In the genomic region with DNA sequence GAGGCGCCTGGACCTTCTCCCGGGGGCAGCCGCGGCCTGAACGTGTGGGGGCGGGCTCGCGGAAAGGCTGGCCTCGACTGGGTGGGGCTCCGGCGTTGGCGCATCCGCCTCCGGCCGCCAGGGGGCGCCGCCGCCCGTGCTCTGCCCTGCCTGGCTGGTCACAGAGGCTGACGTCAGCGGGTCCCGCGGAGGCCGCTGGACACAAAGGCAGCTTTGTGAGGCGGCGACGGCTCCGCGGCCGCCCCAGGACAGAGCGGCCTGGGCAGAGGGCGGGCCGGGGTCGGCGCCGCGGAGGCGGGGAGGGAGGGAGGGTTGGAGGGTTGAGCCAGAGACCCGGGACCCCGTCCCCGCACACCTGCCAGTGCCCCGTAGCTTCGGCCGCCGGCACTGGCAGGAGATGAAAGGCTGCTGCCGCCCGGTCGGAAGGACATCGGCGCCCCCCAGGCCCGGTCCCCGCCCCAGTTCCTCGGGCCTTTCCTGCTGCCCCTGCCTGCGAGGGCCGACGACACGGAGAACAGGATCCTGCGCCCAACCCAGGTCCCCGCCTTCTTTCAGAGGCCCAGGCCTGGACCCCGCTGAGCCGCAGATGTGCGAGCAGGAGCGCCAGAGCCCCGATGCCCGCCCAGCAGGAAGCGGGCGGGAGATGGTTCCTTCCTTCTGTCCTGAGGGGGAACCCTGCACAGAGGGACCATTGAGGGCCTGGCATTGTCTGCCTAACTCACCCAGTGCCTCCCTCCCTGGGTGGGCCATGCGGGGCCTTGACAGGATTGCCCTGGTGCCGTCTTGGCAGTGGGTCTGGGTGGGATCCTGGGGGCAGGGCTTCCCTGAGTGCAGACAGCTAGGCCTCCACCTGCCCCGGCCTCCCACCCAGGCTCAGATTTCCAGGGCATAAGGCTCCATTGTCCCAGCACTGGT, we compare ENCODE assay signal across 8 cellular contexts. TPM values are rescaled to one million over a fixed set of nuclear protein-coding genes. Genes with fewer than 3 reads are reported as not detected.
DNase-seq lines count a peak whose midpoint lies in the region; ATAC-seq and TF ChIP-seq lines count a peak whose summit lies in the region.

No MANE protein-coding gene starts in this region.

- peaks cover 5% of the 10 kb centered on the region; the same call in 1 of the 2 replicates for H3K36me3 ChIP-seq in Caco-2 (ENCODE audit: control insufficient read depth, insufficient read depth, low read length)

- H3K4me1 Mint-ChIP-seq in Caco-2 (ENCODE audit: low read depth, unreplicated experiment) = peaks cover 12% of the 10 kb centered on the region
- peaks cover 3% of the 10 kb centered on the region for H3K4me1 Mint-ChIP-seq in activated T-helper 2 cell treated with anti-CD3 and anti-CD28 coated beads, Interferon-gamma antibody, Interleukin-2, Interleukin-4, amounts not matched to agents 10 μg/mL and 5 μg/mL and 100 μg/mL, durations not matched to agents 14 hours and 24 hours and 36 hours (ENCODE audit: low read depth)
- H3K4me1 Mint-ChIP-seq in natural killer cell treated with Interleukin-12 subunit alpha and Interleukin-12 subunit beta and Interleukin-15 and Interleukin-18, amount 100 ng/mL, for 72 hours (ENCODE audit: low read depth in 2 of 2) = peaks cover 4 to 10% of the 10 kb centered on the region in 2 donors

- no peaks in the 10 kb centered on the region for H3K27me3 ChIP-seq in Caco-2 (replicated peaks; ENCODE audit: control insufficient read depth, insufficient read depth, low read length)

- H3K9me3 Mint-ChIP-seq in Caco-2 (ENCODE audit: unreplicated experiment) = no peaks in the 10 kb centered on the region
- H3K9me3 Mint-ChIP-seq in activated T-helper 2 cell treated with anti-CD3 and anti-CD28 coated beads, Interferon-gamma antibody, Interleukin-2, Interleukin-4, amounts not matched to agents 10 μg/mL and 5 μg/mL and 100 μg/mL, durations not matched to agents 14 hours and 24 hours and 36 hours = no peaks in the 10 kb centered on the region
- H3K9me3 Mint-ChIP-seq in natural killer cell treated with Interleukin-12 subunit alpha and Interleukin-12 subunit beta and Interleukin-15 and Interleukin-18, amount 100 ng/mL, for 72 hours = no peaks in the 10 kb centered on the region

- DNase-seq in Caco-2 (peak; percentile 90 to 95), HUDEP-2 (lab: John Stamatoyannopoulos, UW; ENCODE audit: unreplicated experiment in 76 of 76) (peak in 73 of 76 experiments; percentile 14 to 89 (median 72)), RPMI7951 (ENCODE audit: low read depth) (peak; percentile 89), fibroblast of mammary gland (ENCODE audit: low read depth) (peak; percentile 85)
- peak; percentile 83 for DNase-seq in activated T-helper 2 cell treated with anti-CD3 and anti-CD28 coated beads, Interferon-gamma antibody, Interleukin-2, Interleukin-4, amounts not matched to agents 10 μg/mL and 5 μg/mL and 100 μg/mL, durations not matched to agents 14 hours and 24 hours and 36 hours (ENCODE audit: low spot score)
- peak; percentile 92 for DNase-seq in natural killer cell treated with Interleukin-12 subunit alpha and Interleukin-12 subunit beta and Interleukin-15 and Interleukin-18, amount 100 ng/mL, for 72 hours (ENCODE audit: low spot score)
- DNase-seq in stimulated activated naive CD4-positive, alpha-beta T cell treated with Interleukin-2 at 50 U/mL for 16 hours (lab: John Stamatoyannopoulos, UW) = peak; percentile 66

- H3K27me3 Mint-ChIP-seq in Caco-2 (ENCODE audit: insufficient read depth, unreplicated experiment) = no peaks in the 10 kb centered on the region
- no peaks in the 10 kb centered on the region for H3K27me3 Mint-ChIP-seq in activated T-helper 2 cell treated with anti-CD3 and anti-CD28 coated beads, Interferon-gamma antibody, Interleukin-2, Interleukin-4, amounts not matched to agents 10 μg/mL and 5 μg/mL and 100 μg/mL, durations not matched to agents 14 hours and 24 hours and 36 hours (ENCODE audit: low read depth)
- H3K27me3 Mint-ChIP-seq in natural killer cell treated with Interleukin-12 subunit alpha and Interleukin-12 subunit beta and Interleukin-15 and Interleukin-18, amount 100 ng/mL, for 72 hours = no peaks in the 10 kb centered on the region

- intact Hi-C loops in Caco-2 (cut with micrococcal nuclease; ENCODE audit: unreplicated experiment) = loop anchor here (1.0 kb wide), 2 partner anchors 13 to 64 kb away; no protein-coding TSS in a partner anchor
- intact Hi-C loops in activated T-helper 2 cell treated with anti-CD3 and anti-CD28 coated beads, Interferon-gamma antibody, Interleukin-2, Interleukin-4, amounts not matched to agents 10 μg/mL and 5 μg/mL and 100 μg/mL, durations not matched to agents 14 hours and 24 hours and 36 hours (cut with micrococcal nuclease) = loop anchor here (1.0 kb wide), 2 partner anchors 13 to 14 kb away; no protein-coding TSS in a partner anchor

- H3K4me3 Mint-ChIP-seq in Caco-2 (ENCODE audit: unreplicated experiment) = peak overlapping the region; percentile 63
- peak overlapping the region; percentile 69 for H3K4me3 Mint-ChIP-seq in activated T-helper 2 cell treated with anti-CD3 and anti-CD28 coated beads, Interferon-gamma antibody, Interleukin-2, Interleukin-4, amounts not matched to agents 10 μg/mL and 5 μg/mL and 100 μg/mL, durations not matched to agents 14 hours and 24 hours and 36 hours (ENCODE audit: low read depth)
- peak overlapping the region; percentile 58 for H3K4me3 Mint-ChIP-seq in natural killer cell treated with Interleukin-12 subunit alpha and Interleukin-12 subunit beta and Interleukin-15 and Interleukin-18, amount 100 ng/mL, for 72 hours

- peak overlapping the region; percentile 70 for H3K27ac Mint-ChIP-seq in Caco-2 (ENCODE audit: unreplicated experiment)
- peak overlapping the region; percentile 67 for H3K27ac Mint-ChIP-seq in activated T-helper 2 cell treated with anti-CD3 and anti-CD28 coated beads, Interferon-gamma antibody, Interleukin-2, Interleukin-4, amounts not matched to agents 10 μg/mL and 5 μg/mL and 100 μg/mL, durations not matched to agents 14 hours and 24 hours and 36 hours
- peak overlapping the region; percentile 62 to 64 for H3K27ac Mint-ChIP-seq in natural killer cell treated with Interleukin-12 subunit alpha and Interleukin-12 subunit beta and Interleukin-15 and Interleukin-18, amount 100 ng/mL, for 72 hours

- TF ChIP-seq CTCF in Caco-2 (IDR thresholded peaks at IDR 0.05; ENCODE audit: insufficient read depth in 1 of 2, low read depth in 1 of 2, low read length in 1 of 2, severe bottlenecking in 1 of 2, unreplicated experiment in 1 of 2) (peak; percentile 80 to 82), fibroblast of mammary gland (conservative IDR thresholded peaks at IDR 0.05; ENCODE audit: control insufficient read depth, insufficient read depth, low read depth, low read length) (no peak)

- POLR2A ChIA-PET in Caco-2 (lab: Charles Lee) = interaction anchor here (0.6 to 1.7 kb wide), 5 partner anchors 9 to 68 kb away, joined by 3 to 16 read pairs (median 4); partner anchors contain the start of genes GNAI2, HYAL3, IFRD2 and NAA80

- no TSS peak for BruUV-seq in Caco-2 (replicated peaks; lab: Mats Ljungman, UMichigan)

- peaks cover 31% of the 10 kb centered on the region for H3K36me3 Mint-ChIP-seq in Caco-2 (ENCODE audit: insufficient read depth, unreplicated experiment)
- H3K36me3 Mint-ChIP-seq in activated T-helper 2 cell treated with anti-CD3 and anti-CD28 coated beads, Interferon-gamma antibody, Interleukin-2, Interleukin-4, amounts not matched to agents 10 μg/mL and 5 μg/mL and 100 μg/mL, durations not matched to agents 14 hours and 24 hours and 36 hours (ENCODE audit: low read depth) = peaks cover 34% of the 10 kb centered on the region
- peaks cover 6% of the 10 kb centered on the region for H3K36me3 Mint-ChIP-seq in natural killer cell treated with Interleukin-12 subunit alpha and Interleukin-12 subunit beta and Interleukin-15 and Interleukin-18, amount 100 ng/mL, for 72 hours

- peak; percentile 87 for ATAC-seq in GM19455 (IDR thresholded peaks at IDR 0.05; ENCODE audit: unreplicated experiment)
- peak; percentile 96 to 97 for ATAC-seq in natural killer cell treated with Interleukin-12 subunit alpha and Interleukin-12 subunit beta and Interleukin-15 and Interleukin-18, amount 100 ng/mL, for 72 hours

- H3K4me1 ChIP-seq in Caco-2 = peaks cover 34% of the 10 kb centered on the region

- no peaks in the 10 kb centered on the region for H3K9me3 ChIP-seq in Caco-2

- CTCF ChIA-PET in Caco-2 (lab: Charles Lee) = interaction anchor here (0.5 to 2.3 kb wide), 18 partner anchors 9 to 1570 kb away, joined by 3 to 10 read pairs (median 4); partner anchors contain the start of genes GNAI2, IFRD2 and SEMA3B

- H3K4me3 ChIP-seq in Caco-2 (ENCODE audit: low read depth, low read length) (peak overlapping the region; percentile 48), fibroblast of mammary gland (ENCODE audit: control insufficient read depth, low read depth, low read length) (peak overlapping the region; percentile 48)

RNA-seq across cellular contexts. Expression of gene SEMA3B, which starts 8.7 kb away (rescaled TPM):
- total RNA-seq in Caco-2 (2022) = 19.7 and 21.8 TPM in 2 replicates
- 3.1 and 5.6 TPM in 2 replicates for total RNA-seq in RPMI7951 (2014; rRNA removed; shearing (Covaris generic))
- total RNA-seq in activated T-helper 2 cell treated with anti-CD3 and anti-CD28 coated beads, Interferon-gamma antibody, Interleukin-2, Interleukin-4, amounts not matched to agents 10 μg/mL and 5 μg/mL and 100 μg/mL, durations not matched to agents 14 hours and 24 hours and 36 hours = 0.30 and 0.68 TPM in 2 replicates
- total RNA-seq in natural killer cell treated with Interleukin-12 subunit alpha and Interleukin-12 subunit beta and Interleukin-15 and Interleukin-18, amount 100 ng/mL, for 72 hours = 1 to 10 TPM in 1 of 2 donors, under 1 TPM in 1; 0.89 to 1.2 TPM

RNA-seq across cellular contexts. Expression of gene LSMEM2, which starts 18.6 kb away (rescaled TPM):
- total RNA-seq in Caco-2 (2022) = not detected in 2 replicates
- total RNA-seq in RPMI7951 (2014; rRNA removed; shearing (Covaris generic)) = not detected in 2 replicates
- not detected in 2 replicates for total RNA-seq in activated T-helper 2 cell treated with anti-CD3 and anti-CD28 coated beads, Interferon-gamma antibody, Interleukin-2, Interleukin-4, amounts not matched to agents 10 μg/mL and 5 μg/mL and 100 μg/mL, durations not matched to agents 14 hours and 24 hours and 36 hours
- not detected for total RNA-seq in natural killer cell treated with Interleukin-12 subunit alpha and Interleukin-12 subunit beta and Interleukin-15 and Interleukin-18, amount 100 ng/mL, for 72 hours

RNA-seq across cellular contexts. Expression of gene GNAI2, which starts 24.3 kb away (rescaled TPM):
- 59.3 and 62.0 TPM in 2 replicates for total RNA-seq in Caco-2 (2022)
- 302 and 305 TPM in 2 replicates for total RNA-seq in RPMI7951 (2014; rRNA removed; shearing (Covaris generic))
- total RNA-seq in activated T-helper 2 cell treated with anti-CD3 and anti-CD28 coated beads, Interferon-gamma antibody, Interleukin-2, Interleukin-4, amounts not matched to agents 10 μg/mL and 5 μg/mL and 100 μg/mL, durations not matched to agents 14 hours and 24 hours and 36 hours = 267 and 269 TPM in 2 replicates
- 100 to 1,000 TPM; 331 to 413 TPM for total RNA-seq in natural killer cell treated with Interleukin-12 subunit alpha and Interleukin-12 subunit beta and Interleukin-15 and Interleukin-18, amount 100 ng/mL, for 72 hours

RNA-seq across cellular contexts. Expression of gene IFRD2, which starts 31.9 kb away (rescaled TPM):
- 88.0 and 89.5 TPM in 2 replicates for total RNA-seq in Caco-2 (2022)
- 97.9 and 116 TPM in 2 replicates for total RNA-seq in RPMI7951 (2014; rRNA removed; shearing (Covaris generic))
- 154 and 164 TPM in 2 replicates for total RNA-seq in activated T-helper 2 cell treated with anti-CD3 and anti-CD28 coated beads, Interferon-gamma antibody, Interleukin-2, Interleukin-4, amounts not matched to agents 10 μg/mL and 5 μg/mL and 100 μg/mL, durations not matched to agents 14 hours and 24 hours and 36 hours
- 100 to 1,000 TPM in 1 of 2 donors, 10 to 100 TPM in 1; 84.2 to 225 TPM for total RNA-seq in natural killer cell treated with Interleukin-12 subunit alpha and Interleukin-12 subunit beta and Interleukin-15 and Interleukin-18, amount 100 ng/mL, for 72 hours

RNA-seq across cellular contexts. Expression of gene HYAL3, which starts 38.9 kb away (rescaled TPM):
- 5.2 and 6.8 TPM in 2 replicates for total RNA-seq in Caco-2 (2022)
- 11.5 and 12.0 TPM in 2 replicates for total RNA-seq in RPMI7951 (2014; rRNA removed; shearing (Covaris generic))
- 10.8 TPM in 2 replicates for total RNA-seq in activated T-helper 2 cell treated with anti-CD3 and anti-CD28 coated beads, Interferon-gamma antibody, Interleukin-2, Interleukin-4, amounts not matched to agents 10 μg/mL and 5 μg/mL and 100 μg/mL, durations not matched to agents 14 hours and 24 hours and 36 hours
- total RNA-seq in natural killer cell treated with Interleukin-12 subunit alpha and Interleukin-12 subunit beta and Interleukin-15 and Interleukin-18, amount 100 ng/mL, for 72 hours = 1 to 10 TPM; 5.5 to 5.6 TPM

Comparison
In these comparisons a context has a peak if more than half of its experiments do, and no peak if none do; other contexts are left out.
1. Peak in every context shown above with its lines: DNase-seq, ATAC-seq and H3K4me3 ChIP-seq.